1 cellular context compared by ENCODE assay signal in the genomic region with DNA sequence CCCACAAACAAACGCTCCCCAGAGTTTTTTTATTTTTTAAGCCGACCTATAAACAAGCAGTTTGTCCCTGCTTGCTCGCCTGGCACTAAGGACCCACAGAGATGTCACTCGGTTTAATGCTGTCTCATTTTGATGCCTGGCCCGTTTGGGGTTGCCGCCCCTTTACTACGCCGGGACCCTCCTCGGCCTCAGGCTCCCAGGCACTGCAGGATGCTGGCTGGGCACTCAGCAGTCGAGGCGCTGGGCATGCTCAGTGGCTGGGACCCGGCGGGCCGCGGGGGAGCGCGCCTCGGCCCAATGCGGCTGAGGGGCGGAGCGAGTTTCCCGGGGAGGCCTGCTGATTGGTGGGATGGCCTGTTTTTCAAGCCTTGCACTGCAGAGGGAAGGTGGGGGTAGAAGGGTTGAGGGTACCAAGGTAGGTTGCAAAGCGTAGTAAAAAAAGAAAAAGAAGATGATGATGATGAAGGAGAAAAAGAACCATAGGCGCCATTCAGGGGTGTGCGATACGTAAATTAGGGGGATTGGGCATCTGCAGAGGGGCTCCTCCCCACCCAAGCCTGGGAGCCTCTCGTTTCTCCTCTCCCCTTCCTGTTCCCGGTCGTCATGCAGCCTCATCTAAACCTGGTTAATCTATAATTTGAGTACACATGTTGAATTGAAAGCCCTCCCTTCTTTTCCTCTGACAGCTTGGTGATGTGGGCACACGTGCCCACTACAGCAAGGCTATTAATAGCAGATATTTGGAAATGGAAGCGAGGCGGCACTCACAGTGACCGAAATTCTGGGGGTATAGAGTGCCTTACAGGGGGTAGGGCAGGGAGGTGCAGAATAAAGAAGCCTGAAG.
A peak's percentile ranks its signal among the peaks of the same experiment; 100 is the strongest.
TF ChIP-seq lines count a peak whose summit lies in the region.

No MANE protein-coding gene starts in this region.

TF ChIP-seq in GM12878, 131 proteins besides CTCF, POLR2A, EP300 and RAD21 (continued from another document):
- TF ChIP-seq, protein P1, sequence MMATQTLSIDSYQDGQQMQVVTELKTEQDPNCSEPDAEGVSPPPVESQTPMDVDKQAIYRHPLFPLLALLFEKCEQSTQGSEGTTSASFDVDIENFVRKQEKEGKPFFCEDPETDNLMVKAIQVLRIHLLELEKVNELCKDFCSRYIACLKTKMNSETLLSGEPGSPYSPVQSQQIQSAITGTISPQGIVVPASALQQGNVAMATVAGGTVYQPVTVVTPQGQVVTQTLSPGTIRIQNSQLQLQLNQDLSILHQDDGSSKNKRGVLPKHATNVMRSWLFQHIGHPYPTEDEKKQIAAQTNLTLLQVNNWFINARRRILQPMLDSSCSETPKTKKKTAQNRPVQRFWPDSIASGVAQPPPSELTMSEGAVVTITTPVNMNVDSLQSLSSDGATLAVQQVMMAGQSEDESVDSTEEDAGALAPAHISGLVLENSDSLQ (IDR thresholded peaks at IDR 0.05), result peak; percentile 98
- TF ChIP-seq SP1 (IDR thresholded peaks at IDR 0.05; ENCODE audit: low read depth, low read length) (peak; percentile 82), NRF1 (conservative IDR thresholded peaks at IDR 0.05; ENCODE audit: low read depth, low read length) (peak; percentile 43), CHD2 (IDR thresholded peaks at IDR 0.05; ENCODE audit: borderline replicate concordance, low read depth, low read length) (0 out of 2 replicates have a peak, but pooled peaks have one; percentile 26), ZNF622 (IDR thresholded peaks at IDR 0.05) (peak; percentile 34; the same call in 1 of the 2 replicates), BHLHE40 (IDR thresholded peaks at IDR 0.05; ENCODE audit: borderline replicate concordance in 1 of 2, low read depth in 2 of 2, low read length in 1 of 2) (peak in 1 of 2 experiments; percentile 31; a peak in 1 of 4 replicates), TARDBP (IDR thresholded peaks at IDR 0.05; ENCODE audit: borderline replicate concordance) (no peak), CREM (IDR thresholded peaks at IDR 0.05; ENCODE audit: low read depth) (no peak), RB1 (IDR thresholded peaks at IDR 0.05; ENCODE audit: borderline replicate concordance) (peak; percentile 50; the same call in 1 of the 2 replicates), ATF7 (IDR thresholded peaks at IDR 0.05; ENCODE audit: low read depth) (0 out of 2 replicates have a peak, but pooled peaks have one; percentile 13)
- TF ChIP-seq, protein P2, sequence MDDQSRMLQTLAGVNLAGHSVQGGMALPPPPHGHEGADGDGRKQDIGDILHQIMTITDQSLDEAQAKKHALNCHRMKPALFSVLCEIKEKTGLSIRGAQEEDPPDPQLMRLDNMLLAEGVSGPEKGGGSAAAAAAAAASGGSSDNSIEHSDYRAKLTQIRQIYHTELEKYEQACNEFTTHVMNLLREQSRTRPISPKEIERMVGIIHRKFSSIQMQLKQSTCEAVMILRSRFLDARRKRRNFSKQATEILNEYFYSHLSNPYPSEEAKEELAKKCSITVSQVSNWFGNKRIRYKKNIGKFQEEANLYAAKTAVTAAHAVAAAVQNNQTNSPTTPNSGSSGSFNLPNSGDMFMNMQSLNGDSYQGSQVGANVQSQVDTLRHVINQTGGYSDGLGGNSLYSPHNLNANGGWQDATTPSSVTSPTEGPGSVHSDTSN (IDR thresholded peaks at IDR 0.05; ENCODE audit: insufficient replicate concordance, low read depth, low read length), result peak; percentile 95
- TF ChIP-seq, protein P3, sequence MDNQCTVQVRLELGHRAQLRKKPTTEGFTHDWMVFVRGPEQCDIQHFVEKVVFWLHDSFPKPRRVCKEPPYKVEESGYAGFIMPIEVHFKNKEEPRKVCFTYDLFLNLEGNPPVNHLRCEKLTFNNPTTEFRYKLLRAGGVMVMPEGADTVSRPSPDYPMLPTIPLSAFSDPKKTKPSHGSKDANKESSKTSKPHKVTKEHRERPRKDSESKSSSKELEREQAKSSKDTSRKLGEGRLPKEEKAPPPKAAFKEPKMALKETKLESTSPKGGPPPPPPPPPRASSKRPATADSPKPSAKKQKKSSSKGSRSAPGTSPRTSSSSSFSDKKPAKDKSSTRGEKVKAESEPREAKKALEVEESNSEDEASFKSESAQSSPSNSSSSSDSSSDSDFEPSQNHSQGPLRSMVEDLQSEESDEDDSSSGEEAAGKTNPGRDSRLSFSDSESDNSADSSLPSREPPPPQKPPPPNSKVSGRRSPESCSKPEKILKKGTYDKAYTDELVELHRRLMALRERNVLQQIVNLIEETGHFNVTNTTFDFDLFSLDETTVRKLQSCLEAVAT (IDR thresholded peaks at IDR 0.05), result no peak
